Comparison of ENCODE assay signal across 20 cellular contexts in genomic region chr22:22940961-22941605, GRCh38. TPM values are rescaled to one million over a fixed set of nuclear protein-coding genes. Genes with fewer than 3 reads are reported as not detected.
DNase-seq lines count a peak whose midpoint lies in the region; ATAC-seq and TF ChIP-seq lines count a peak whose summit lies in the region.
"Had no signal": no experiment of that assay in that cellular context is flagged by ENCODE, and none has a peak within 500 bp of the region (broad histone marks: within the 10 kb centered on the region; RNA-seq: fewer than 3 reads in every experiment).

No MANE protein-coding gene starts in this region.

- no peak overlapping the region for H3K27ac Mint-ChIP-seq in activated CD4-positive, alpha-beta memory T cell treated with anti-CD3 and anti-CD28 coated beads for 36 hours
- no peak overlapping the region for H3K27ac Mint-ChIP-seq in activated CD4-positive, alpha-beta memory T cell treated with anti-CD3 and anti-CD28 coated beads, Interleukin-2, amount 10 ng/mL, durations not matched to agents 7 days and 5 days

- H3K9me2 ChIP-seq in OCI-LY1 (ENCODE audit: low read depth, low read length) = no peaks in the 10 kb centered on the region

- H3K27ac ChIP-seq in OCI-LY1 (ENCODE audit: low read depth, low read length, poor library complexity, severe bottlenecking) = peak overlapping the region; percentile 99
- no peak overlapping the region for H3K27ac ChIP-seq in dorsolateral prefrontal cortex

- no peak for TF ChIP-seq CTCF in OCI-LY1 (IDR thresholded peaks at IDR 0.05; ENCODE audit: low read length)
- no peak for TF ChIP-seq CTCF in dorsolateral prefrontal cortex (IDR thresholded peaks at IDR 0.05 in 54 of 56, conservative IDR thresholded peaks at IDR 0.05 in 2 of 56; ENCODE audit: low read depth in 1 of 56, partially characterized antibody in 56 of 56)

- no peak overlapping the region for H3K4me3 ChIP-seq in OCI-LY1 (ENCODE audit: low read depth, low read length, poor library complexity, severe bottlenecking)
- H3K4me3 ChIP-seq in dorsolateral prefrontal cortex = no peak overlapping the region

- H3K27me3 ChIP-seq in OCI-LY1 (ENCODE audit: insufficient read depth, low read length) (no peaks in the 10 kb centered on the region), dorsolateral prefrontal cortex (peaks cover 0 to 5% (median 0%) of the 10 kb centered on the region in 45 donors)

- no peaks in the 10 kb centered on the region for H3K9me3 ChIP-seq in OCI-LY1 (ENCODE audit: low read length)

- H3K4me2 ChIP-seq in OCI-LY1 (ENCODE audit: low read length) = peak overlapping the region; percentile 1; the same call in 1 of the 2 replicates

- H2AFZ ChIP-seq in OCI-LY1 (ENCODE audit: low read length) = no peak overlapping the region

- no peaks in the 10 kb centered on the region for H3K36me3 Mint-ChIP-seq in activated CD4-positive, alpha-beta memory T cell treated with anti-CD3 and anti-CD28 coated beads for 36 hours
- no peaks in the 10 kb centered on the region for H3K36me3 Mint-ChIP-seq in activated CD4-positive, alpha-beta memory T cell treated with anti-CD3 and anti-CD28 coated beads, Interleukin-2, amount 10 ng/mL, durations not matched to agents 7 days and 5 days (ENCODE audit: low read depth)

- CTCF ChIA-PET in activated CD4-positive, alpha-beta memory T cell treated with anti-CD3 and anti-CD28 coated beads for 36 hours (lab: Charles Lee) = interaction anchor here (0.6 to 5.2 kb wide), 10 partner anchors 13 to 220 kb away, joined by 3 to 44 read pairs (median 4); no protein-coding TSS in a partner anchor
- CTCF ChIA-PET in activated CD4-positive, alpha-beta memory T cell treated with anti-CD3 and anti-CD28 coated beads, Interleukin-2, amount 10 ng/mL, durations not matched to agents 7 days and 5 days (lab: Charles Lee) = interaction anchor here (0.6 to 6.4 kb wide), 8 partner anchors 9 to 196 kb away, joined by 3 to 43 read pairs (median 8); no protein-coding TSS in a partner anchor
- CTCF ChIA-PET in HEK293T (lab: Yijun Ruan, JAX) = no interaction called here

- ATAC-seq in GM19324 (IDR thresholded peaks at IDR 0.05; ENCODE audit: low FRiP score, unreplicated experiment) = no peak
- ATAC-seq: activated T-cell treated with anti-CD3 and anti-CD28 coated beads, Interleukin-2, amount 50 U/mL, for 4 hours had no signal

- DNase-seq in activated CD4-positive, alpha-beta memory T cell treated with anti-CD3 and anti-CD28 coated beads for 36 hours = peak; percentile 5
- DNase-seq in activated CD4-positive, alpha-beta memory T cell treated with anti-CD3 and anti-CD28 coated beads, Interleukin-2, amount 10 ng/mL, durations not matched to agents 7 days and 5 days = no peak
- peak in 7 of 10 donors; percentile 2 to 35 (median 20) for DNase-seq in dorsolateral prefrontal cortex
- peak; percentile 13 for DNase-seq in stimulated activated CD8-positive, alpha-beta memory T cell treated with anti-CD3 and anti-CD28 coated beads, Interleukin-4, amount 100 ng/mL, for 48 hours
- no peak for DNase-seq in activated CD4-positive, alpha-beta T cell treated with anti-CD3 and anti-CD28 coated beads for 4 hours
- DNase-seq in HEK293T (ENCODE audit: extremely low spot score) = no peak
- DNase-seq: 8988T; activated T-cell treated with anti-CD3 and anti-CD28 coated beads, Interleukin-2, amount 50 U/mL, for 4 hours; IMR-90; NCI-H1092; NCI-H2107; occipital lobe; SHP77; stimulated activated CD4-positive, alpha-beta T cell treated with anti-CD3 and anti-CD28 coated beads, Interleukin-4, amount 100 ng/mL, for 4 hours; T-helper 2 cell; trophoblast cell had no signal

- H3K9ac ChIP-seq in OCI-LY1 (ENCODE audit: low read length) = peak overlapping the region; percentile 95

- H3K4me3 Mint-ChIP-seq in activated CD4-positive, alpha-beta memory T cell treated with anti-CD3 and anti-CD28 coated beads for 36 hours = no peak overlapping the region
- no peak overlapping the region for H3K4me3 Mint-ChIP-seq in activated CD4-positive, alpha-beta memory T cell treated with anti-CD3 and anti-CD28 coated beads, Interleukin-2, amount 10 ng/mL, durations not matched to agents 7 days and 5 days
- H3K4me3 Mint-ChIP-seq: activated T-cell treated with anti-CD3 and anti-CD28 coated beads, Interleukin-2, amount 50 U/mL, for 4 hours had no signal

- no peaks in the 10 kb centered on the region for H3F3A ChIP-seq in OCI-LY1 (ENCODE audit: insufficient read depth, low read length)

- H3K27me3 Mint-ChIP-seq in activated CD4-positive, alpha-beta memory T cell treated with anti-CD3 and anti-CD28 coated beads for 36 hours = peaks cover 3% of the 10 kb centered on the region
- H3K27me3 Mint-ChIP-seq in activated CD4-positive, alpha-beta memory T cell treated with anti-CD3 and anti-CD28 coated beads, Interleukin-2, amount 10 ng/mL, durations not matched to agents 7 days and 5 days = peaks cover 20% of the 10 kb centered on the region

- no peaks in the 10 kb centered on the region for H3K9me3 Mint-ChIP-seq in activated CD4-positive, alpha-beta memory T cell treated with anti-CD3 and anti-CD28 coated beads for 36 hours
- no peaks in the 10 kb centered on the region for H3K9me3 Mint-ChIP-seq in activated CD4-positive, alpha-beta memory T cell treated with anti-CD3 and anti-CD28 coated beads, Interleukin-2, amount 10 ng/mL, durations not matched to agents 7 days and 5 days
- H3K9me3 Mint-ChIP-seq: activated T-cell treated with anti-CD3 and anti-CD28 coated beads, Interleukin-2, amount 50 U/mL, for 4 hours had no signal

- intact Hi-C loops in activated CD4-positive, alpha-beta memory T cell treated with anti-CD3 and anti-CD28 coated beads for 36 hours (cut with micrococcal nuclease) = loop anchor here (5.0 kb wide), 1 partner anchor 54 kb away; the partner anchor contains the start of gene IGLL5
- intact Hi-C loops in dorsolateral prefrontal cortex (cut with DNase I) = no loop called here

- H3K4me1 ChIP-seq in OCI-LY1 (ENCODE audit: insufficient read depth, low read length, severe bottlenecking) = peaks cover 100% of the 10 kb centered on the region

- H4K20me1 ChIP-seq in OCI-LY1 (ENCODE audit: insufficient read depth, low read length) = no peaks in the 10 kb centered on the region

- POLR2A ChIA-PET in activated CD4-positive, alpha-beta memory T cell treated with anti-CD3 and anti-CD28 coated beads for 36 hours (lab: Charles Lee) = interaction anchor here (0.6 kb wide), 2 partner anchors 121 to 262 kb away, joined by 3 to 4 read pairs; no protein-coding TSS in a partner anchor
- POLR2A ChIA-PET in activated CD4-positive, alpha-beta memory T cell treated with anti-CD3 and anti-CD28 coated beads, Interleukin-2, amount 10 ng/mL, durations not matched to agents 7 days and 5 days (lab: Charles Lee) = interaction anchor here (1.0 to 3.1 kb wide), 2 partner anchors 57 to 61 kb away, joined by 3 to 13 read pairs; no protein-coding TSS in a partner anchor
- POLR2A ChIA-PET in HEK293T (lab: Yijun Ruan, JAX) = no interaction called here

- no peaks in the 10 kb centered on the region for H3K79me2 ChIP-seq in OCI-LY1 (ENCODE audit: insufficient read depth, low read length)

- H3K36me3 ChIP-seq in OCI-LY1 (ENCODE audit: insufficient read depth, low read length) = no peaks in the 10 kb centered on the region

- peaks cover 2% of the 10 kb centered on the region for H3K4me1 Mint-ChIP-seq in activated CD4-positive, alpha-beta memory T cell treated with anti-CD3 and anti-CD28 coated beads for 36 hours (ENCODE audit: low read depth)
- peaks cover 11% of the 10 kb centered on the region for H3K4me1 Mint-ChIP-seq in activated CD4-positive, alpha-beta memory T cell treated with anti-CD3 and anti-CD28 coated beads, Interleukin-2, amount 10 ng/mL, durations not matched to agents 7 days and 5 days

TF ChIP-seq in HEK293T, 16 proteins besides CTCF, POLR2A, EP300 and RAD21:
- TF ChIP-seq SP1 (IDR thresholded peaks at IDR 0.05) = no peak
- no peak for TF ChIP-seq ELF4 (IDR thresholded peaks at IDR 0.05)
- no peak for TF ChIP-seq L3MBTL2 (conservative IDR thresholded peaks at IDR 0.05)
- no peak for TF ChIP-seq FOXM1 (IDR thresholded peaks at IDR 0.05; ENCODE audit: borderline replicate concordance)
- TF ChIP-seq FOXK2 (IDR thresholded peaks at IDR 0.05) = no peak
- TF ChIP-seq TARDBP (IDR thresholded peaks at IDR 0.05) = no peak
- TF ChIP-seq SUZ12 (IDR thresholded peaks at IDR 0.05) = no peak
- no peak for TF ChIP-seq LEF1 (IDR thresholded peaks at IDR 0.05; ENCODE audit: borderline replicate concordance)
- TF ChIP-seq BHLHE40 (IDR thresholded peaks at IDR 0.05; ENCODE audit: borderline replicate concordance) = no peak
- no peak for TF ChIP-seq CTBP1 (IDR thresholded peaks at IDR 0.05; ENCODE audit: borderline replicate concordance)
- TF ChIP-seq PKNOX1 (IDR thresholded peaks at IDR 0.05) = no peak
- no peak for TF ChIP-seq NFRKB (IDR thresholded peaks at IDR 0.05)
- no peak for TF ChIP-seq ZNF384 (IDR thresholded peaks at IDR 0.05)
- no peak for TF ChIP-seq ARNT (IDR thresholded peaks at IDR 0.05)
- no peak for TF ChIP-seq HDGF (IDR thresholded peaks at IDR 0.05; ENCODE audit: borderline replicate concordance)
- no peak for TF ChIP-seq FOXA1 (IDR thresholded peaks at IDR 0.05)

RNA-seq across cellular contexts. Expression of gene IGLL5, which starts 53.5 kb away (rescaled TPM):
- total RNA-seq in activated CD4-positive, alpha-beta memory T cell treated with anti-CD3 and anti-CD28 coated beads for 36 hours = not detected
- not detected for total RNA-seq in activated CD4-positive, alpha-beta memory T cell treated with anti-CD3 and anti-CD28 coated beads, Interleukin-2, amount 10 ng/mL, durations not matched to agents 7 days and 5 days
- 1 to 10 TPM in 2 of 120 experiments, under 1 TPM in 1, not detected in 117; 0.80 to 1.7 (median 1.3) TPM for total RNA-seq in dorsolateral prefrontal cortex
- total RNA-seq: IMR-90, kidney epithelial cell, occipital lobe, skeletal muscle tissue had no signal

Comparison
In these comparisons a context has a peak if more than half of its experiments do, and no peak if none do; other contexts are left out.
1. DNase-seq: peak in activated CD4-positive, alpha-beta memory T cell treated with anti-CD3 and anti-CD28 coated beads for 36 hours (single experiment), dorsolateral prefrontal cortex (7 of 10) and stimulated activated CD8-positive, alpha-beta memory T cell treated with anti-CD3 and anti-CD28 coated beads, Interleukin-4, amount 100 ng/mL, for 48 hours (single experiment); none in activated CD4-positive, alpha-beta memory T cell treated with anti-CD3 and anti-CD28 coated beads, Interleukin-2, amount 10 ng/mL, durations not matched to agents 7 days and 5 days (single experiment), activated CD4-positive, alpha-beta T cell treated with anti-CD3 and anti-CD28 coated beads for 4 hours (0 of 2) and HEK293T (single experiment).